In the genomic region with DNA sequence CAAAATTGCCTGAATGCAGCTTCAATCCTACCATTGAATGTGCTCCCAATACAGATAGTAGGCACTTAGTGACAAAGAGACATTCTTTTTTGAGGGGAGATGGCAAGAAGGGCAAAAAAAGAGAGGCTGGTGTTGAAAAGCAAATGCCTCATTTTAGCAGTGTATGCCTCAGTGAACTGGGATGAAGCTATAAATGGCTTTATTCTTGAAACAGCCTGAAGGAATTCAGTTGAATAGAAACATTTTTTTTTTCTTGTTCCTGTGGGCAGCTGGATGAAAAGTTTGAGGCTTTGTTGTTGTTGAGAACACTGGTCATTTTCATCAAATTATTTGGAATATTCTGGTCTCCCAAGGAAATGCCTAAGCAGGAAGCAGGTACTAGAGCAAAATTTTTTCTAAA, we compare ENCODE assay signal across 14 cellular contexts.
A peak's percentile ranks its signal among the peaks of the same experiment; 100 is the strongest.
DNase-seq lines count a peak whose midpoint lies in the region; ATAC-seq and TF ChIP-seq lines count a peak whose summit lies in the region.
"Had no signal": no experiment of that assay in that cellular context is flagged by ENCODE, and none has a peak within 500 bp of the region (broad histone marks: within the 10 kb centered on the region; RNA-seq: fewer than 3 reads in every experiment).

No MANE protein-coding gene starts in this region.

- peak; percentile 70 for DNase-seq in SK-MEL-5 (ENCODE audit: low read depth, low spot score)
- peak; percentile 38 for DNase-seq in epidermal melanocyte (ENCODE audit: insufficient read length, low spot score)
- no peak for DNase-seq in NOMO-1 treated with dmso at 0.1 percent for 144 hours (lab: John Stamatoyannopoulos, UW; ENCODE audit: unreplicated experiment)
- DNase-seq in KBM-7 = no peak
- DNase-seq: Caco-2; CD8-positive, alpha-beta T cell; GF-D8; HCEC 1CT; HFFc6 had no signal

- H3K36me3 Mint-ChIP-seq in nephron (ENCODE audit: low read depth) = peaks cover 5% of the 10 kb centered on the region
- H3K36me3 Mint-ChIP-seq: CD14-positive monocyte had no signal

- peaks cover 12% of the 10 kb centered on the region for H3K9me3 Mint-ChIP-seq in nephron

- no peak for TF ChIP-seq CTCF in nephron (IDR thresholded peaks at IDR 0.05; ENCODE audit: unreplicated experiment in 3 of 3)

- no peaks in the 10 kb centered on the region for H3K4me1 Mint-ChIP-seq in nephron
- H3K4me1 Mint-ChIP-seq: CD14-positive monocyte had no signal

- in situ Hi-C loops in SK-MEL-5 (cut with HindIII; ENCODE audit: low pct_unique_long_range_greater_than_20kb, low sequenced_read_pairs) (no loop called here), KBM-7 (cut with MboI; ENCODE audit: low pct_unique_long_range_greater_than_20kb, low sequenced_read_pairs) (no loop called here)

- no peak overlapping the region for H3K4me3 Mint-ChIP-seq in nephron
- H3K4me3 Mint-ChIP-seq: CD14-positive monocyte; CD8-positive, alpha-beta T cell; HFFc6 had no signal

- no peaks in the 10 kb centered on the region for H3K27me3 Mint-ChIP-seq in nephron (ENCODE audit: low read depth)

- ATAC-seq in HG03045 (IDR thresholded peaks at IDR 0.05; ENCODE audit: unreplicated experiment) (no peak), HG02678 (IDR thresholded peaks at IDR 0.05; ENCODE audit: unreplicated experiment) (no peak)
- ATAC-seq: A549; CD8-positive, alpha-beta T cell had no signal

- peak overlapping the region; percentile 72 to 92 (median 90) for H3K27ac Mint-ChIP-seq in nephron
- H3K27ac Mint-ChIP-seq: CD14-positive monocyte; CD8-positive, alpha-beta T cell; HFFc6 had no signal

Comparison
In these comparisons a context has a peak if more than half of its experiments do, and no peak if none do; other contexts are left out.
1. DNase-seq: peak in SK-MEL-5 (single experiment) and epidermal melanocyte (single experiment); none in NOMO-1 treated with dmso at 0.1 percent for 144 hours (single experiment) and KBM-7 (single experiment).